In the genomic region with DNA sequence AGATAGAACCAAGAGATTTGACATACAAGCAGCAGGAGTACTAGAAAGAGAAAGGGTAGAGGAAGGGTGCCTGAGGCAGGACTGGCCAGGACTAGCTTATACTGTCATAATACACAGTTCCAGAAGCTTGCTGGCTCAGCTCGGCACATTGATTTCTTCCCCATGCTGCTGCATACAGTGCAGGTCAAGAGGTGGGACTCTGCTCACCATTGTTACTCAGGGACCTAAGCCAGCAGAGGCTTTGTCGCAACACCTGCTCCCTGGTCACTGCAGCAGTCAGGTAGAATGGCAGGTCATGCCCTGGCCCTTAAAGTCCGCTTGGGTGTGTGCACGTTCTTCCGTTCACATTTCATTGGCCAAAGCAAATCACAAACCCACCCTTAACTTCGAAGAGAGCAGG, we compare ENCODE assay signal across 33 cellular contexts. TPM values are rescaled to one million over a fixed set of nuclear protein-coding genes. Genes with fewer than 3 reads are reported as not detected.
DNase-seq lines count a peak whose midpoint lies in the region; FAIRE-seq and TF ChIP-seq lines count a peak whose summit lies in the region.
"Had no signal": no experiment of that assay in that cellular context is flagged by ENCODE, and none has a peak within 500 bp of the region (broad histone marks: within the 10 kb centered on the region; RNA-seq: fewer than 3 reads in every experiment).

No MANE protein-coding gene starts in this region.

- FAIRE-seq in kidney (lab: Jason Lieb, UNC): no peak
- FAIRE-seq in GM12891 (lab: Jason Lieb, UNC): no peak

- H3K4me1 Mint-ChIP-seq in osteocyte (ENCODE audit: unreplicated experiment): peaks cover 36% of the 10 kb centered on the region
- H3K4me1 Mint-ChIP-seq: immature natural killer cell had no signal

- TF ChIP-seq EP300 in sigmoid colon (IDR thresholded peaks at IDR 0.05): no peak

- H3K27me3 ChIP-seq in sigmoid colon: no peaks in the 10 kb centered on the region
- H3K27me3 ChIP-seq: neutrophil had no signal

- H3K4me3 Mint-ChIP-seq in osteocyte (ENCODE audit: unreplicated experiment): no peak overlapping the region
- H3K4me3 Mint-ChIP-seq: activated naive CD8-positive, alpha-beta T cell treated with anti-CD3 and anti-CD28 coated beads, Interleukin-2, amount 50 U/mL, for 24 hours; CD14-positive monocyte; HFFc6; immature natural killer cell; stimulated activated naive B cell treated with anti-CD40 and anti-IgM and Interleukin-4, amounts not matched to agents 10 μg/mL and 1 μg/mL and 100 μg/mL, for 72 hours; T-cell had no signal

- H3K27ac ChIP-seq in kidney (ENCODE audit: low read depth in 2 of 2, low read length in 2 of 2): no peak overlapping the region
- H3K27ac ChIP-seq in sigmoid colon: peak overlapping the region in 3 of 4 donors; percentile 19 to 41 (median 27)
- H3K27ac ChIP-seq: 22Rv1, neutrophil, prostate gland, RWPE1 had no signal

- H3K27me3 Mint-ChIP-seq in osteocyte (ENCODE audit: unreplicated experiment): no peaks in the 10 kb centered on the region
- H3K27me3 Mint-ChIP-seq: activated naive CD8-positive, alpha-beta T cell treated with anti-CD3 and anti-CD28 coated beads, Interleukin-2, amount 50 U/mL, for 24 hours; T-cell had no signal

- H3K4me3 ChIP-seq in kidney (ENCODE audit: low read length in 2 of 2): no peak overlapping the region
- no peak overlapping the region for H3K4me3 ChIP-seq in sigmoid colon
- H3K4me3 ChIP-seq: prostate gland had no signal

- H3K36me3 ChIP-seq in kidney (ENCODE audit: control insufficient read depth in 1 of 2, insufficient read depth in 2 of 2, low read length in 2 of 2) (no peaks in the 10 kb centered on the region), sigmoid colon (no peaks in the 10 kb centered on the region)
- H3K36me3 ChIP-seq: neutrophil, prostate gland had no signal

- H3K9ac ChIP-seq in kidney (ENCODE audit: low read length in 2 of 2): no peak overlapping the region

- DNase-seq in DMS53 (lab: John Stamatoyannopoulos, UW) (peak; percentile 51), DMS53 treated with DMSO at 0.1 percent for 48 hours (lab: John Stamatoyannopoulos, UW; ENCODE audit: unreplicated experiment) (no peak), NCI-H69 (lab: John Stamatoyannopoulos, UW) (peak; percentile 1), kidney (peak; percentile 21), sigmoid colon (no peak), GM12891 (ENCODE audit: insufficient read length, low spot score) (no peak), osteocyte (ENCODE audit: extremely low spot score, unreplicated experiment) (no peak)
- DNase-seq in central memory CD4-positive, alpha-beta T cell: no peak
- DNase-seq: activated CD4-positive, alpha-beta T cell treated with anti-CD3 and anti-CD28 coated beads, Interleukin-2, amount 50 U/mL, for 1 hour; activated CD4-positive, CD25-positive, alpha-beta regulatory T cell; activated naive CD4-positive, alpha-beta T cell; activated naive CD8-positive, alpha-beta T cell treated with anti-CD3 and anti-CD28 coated beads, Interleukin-2, amount 50 U/mL, for 24 hours; activated T-cell treated with anti-CD3 and anti-CD28 coated beads, Interleukin-2, amount 50 U/mL, for 1 hour; caudate nucleus; cortex of kidney; effector memory CD4-positive, alpha-beta T cell; GOT3; HFFc6; immature natural killer cell; Karpas-422; left colon; NCI-H1436; NCI-H2107; NCI-H446; stimulated activated CD4-positive, alpha-beta T cell treated with anti-CD3 and anti-CD28 coated beads, Interleukin-15, amount 100 ng/mL, for 24 hours; stimulated activated naive B cell treated with anti-CD40 and anti-IgM and Interleukin-4, amounts not matched to agents 10 μg/mL and 1 μg/mL and 100 μg/mL, for 72 hours; T-cell had no signal

- intact Hi-C loops in kidney (cut with DNase I) (no loop called here), sigmoid colon (cut with DNase I) (no loop called here)

- TF ChIP-seq POLR2A in sigmoid colon (IDR thresholded peaks at IDR 0.05): no peak
- no peak for TF ChIP-seq POLR2A in GM12891 (IDR thresholded peaks at IDR 0.05; ENCODE audit: low read depth, low read length)

- H3K9me3 ChIP-seq in kidney (ENCODE audit: control insufficient read depth in 1 of 2, low read length in 2 of 2): no peaks in the 10 kb centered on the region
- H3K9me3 ChIP-seq in sigmoid colon: no peaks in the 10 kb centered on the region
- H3K9me3 ChIP-seq: neutrophil, prostate gland had no signal

- TF ChIP-seq CTCF in kidney (IDR thresholded peaks at IDR 0.05; ENCODE audit: borderline replicate concordance, extremely low read depth, insufficient read depth) (no peak), sigmoid colon (IDR thresholded peaks at IDR 0.05) (no peak), osteocyte (IDR thresholded peaks at IDR 0.05) (no peak)

- H3K4me1 ChIP-seq in kidney (ENCODE audit: control insufficient read depth in 1 of 2, insufficient read depth in 1 of 2, low read depth in 1 of 2, low read length in 2 of 2): peaks cover 16 to 18% of the 10 kb centered on the region in 2 donors
- H3K4me1 ChIP-seq in sigmoid colon: peaks cover 0 to 85% (median 79%) of the 10 kb centered on the region in 4 donors

- no peak overlapping the region for H3K27ac Mint-ChIP-seq in osteocyte (ENCODE audit: unreplicated experiment)
- H3K27ac Mint-ChIP-seq: activated naive CD8-positive, alpha-beta T cell treated with anti-CD3 and anti-CD28 coated beads, Interleukin-2, amount 50 U/mL, for 24 hours; HFFc6; immature natural killer cell; stimulated activated naive B cell treated with anti-CD40 and anti-IgM and Interleukin-4, amounts not matched to agents 10 μg/mL and 1 μg/mL and 100 μg/mL, for 72 hours had no signal

- no peaks in the 10 kb centered on the region for H3K9me3 Mint-ChIP-seq in osteocyte (ENCODE audit: unreplicated experiment)
- H3K9me3 Mint-ChIP-seq: activated naive CD8-positive, alpha-beta T cell treated with anti-CD3 and anti-CD28 coated beads, Interleukin-2, amount 50 U/mL, for 24 hours; HFFc6; immature natural killer cell; T-cell had no signal

- H3K36me3 Mint-ChIP-seq in osteocyte (ENCODE audit: unreplicated experiment): peaks cover 2% of the 10 kb centered on the region
- H3K36me3 Mint-ChIP-seq: stimulated activated naive B cell treated with anti-CD40 and anti-IgM and Interleukin-4, amounts not matched to agents 10 μg/mL and 1 μg/mL and 100 μg/mL, for 72 hours had no signal

- 94 to 95% methylated on average over 6 of the region's 6 CpGs for WGBS in sigmoid colon, 2 donors

TF ChIP-seq in GM12891, 5 proteins besides CTCF, POLR2A, EP300 and RAD21:
- TF ChIP-seq POLR2AphosphoS5 (IDR thresholded peaks at IDR 0.05; ENCODE audit: low read depth, low read length) (no peak), PAX5 (IDR thresholded peaks at IDR 0.05; ENCODE audit: insufficient read depth, low read length, severe bottlenecking) (no peak), TAF1 (IDR thresholded peaks at IDR 0.05; ENCODE audit: low read depth, low read length) (no peak), POU2F2 (IDR thresholded peaks at IDR 0.05; ENCODE audit: low read depth, low read length) (no peak), SPI1 (IDR thresholded peaks at IDR 0.05; ENCODE audit: low read depth, low read length) (no peak)

RNA-seq across cellular contexts. Expression of gene LDHD, which starts 32.8 kb away (rescaled TPM):
- total RNA-seq in kidney (14.7 TPM), sigmoid colon (1 to 10 TPM; 2.5 to 7.6 (median 7.3) TPM), osteocyte (1.2 and 1.3 TPM in 2 replicates)
- polyA plus RNA-seq in kidney (ENCODE audit: insufficient read depth, low read depth, low replicate concordance) (73.3 TPM), sigmoid colon (100 to 1,000 TPM in 1 of 3 donors, 10 to 100 TPM in 2; 66.1 to 114 (median 78.0) TPM)
- 0.05 TPM for polyA plus RNA-seq in GM12891 (2012; ENCODE audit: low read depth, missing spikeins)
- total RNA-seq: Daoy had no signal

Comparison
In these comparisons a context has a peak if more than half of its experiments do, and no peak if none do; other contexts are left out.
1. DNase-seq: peak in DMS53 (single experiment), NCI-H69 (single experiment) and kidney (single experiment); none in DMS53 treated with DMSO at 0.1 percent for 48 hours (single experiment), sigmoid colon (single experiment), GM12891 (single experiment), central memory CD4-positive, alpha-beta T cell (single experiment) and osteocyte (single experiment).
2. H3K27ac ChIP-seq: peak in sigmoid colon (3 of 4); none in kidney (0 of 2).